In the genomic region with DNA sequence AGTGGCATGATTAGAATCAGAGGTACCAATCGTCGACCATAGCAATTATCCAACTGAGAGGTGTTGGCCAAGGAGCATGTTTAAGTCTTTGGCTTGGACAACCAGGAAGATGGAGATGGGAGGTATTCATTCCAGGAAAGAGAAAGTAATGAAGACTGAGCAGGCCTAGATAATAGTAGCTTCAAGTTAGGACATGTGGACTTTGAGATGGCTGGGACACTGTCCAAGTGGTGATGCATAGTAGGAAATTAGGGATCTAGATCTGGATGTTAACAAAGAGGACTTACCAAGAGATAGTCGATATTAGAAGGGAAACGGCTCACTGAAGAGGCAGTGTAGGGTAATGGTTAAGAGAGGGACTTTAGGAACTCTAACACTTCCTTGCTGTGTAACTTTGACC, we compare ENCODE assay signal across 21 cellular contexts.
"Had no signal": no experiment of that assay in that cellular context is flagged by ENCODE, and none has a peak within 500 bp of the region (broad histone marks: within the 10 kb centered on the region; RNA-seq: fewer than 3 reads in every experiment).

No MANE protein-coding gene starts in this region.

- H3K9me3 Mint-ChIP-seq: neural progenitor cell; stimulated activated naive CD8-positive, alpha-beta T cell treated with anti-CD3 and anti-CD28 coated beads, Interleukin-15, amount 100 ng/mL, for 72 hours had no signal

- H3K27me3 ChIP-seq: cardiac muscle cell, heart right ventricle, neural progenitor cell, ovary, testis, upper lobe of right lung had no signal

- FAIRE-seq: colon, endothelial cell of umbilical vein, frontal cortex had no signal

- H3K4me3 ChIP-seq: cardiac muscle cell, heart right ventricle, neural progenitor cell, ovary, testis, upper lobe of right lung had no signal

- H3K27ac Mint-ChIP-seq: activated CD4-positive, alpha-beta T cell treated with anti-CD3 and anti-CD28 coated beads for 36 hours; activated CD8-positive, alpha-beta T cell treated with anti-CD3 and anti-CD28 coated beads, Interleukin-2, amount 10 ng/mL, durations not matched to agents 7 days and 5 days; neural progenitor cell; stimulated activated naive CD8-positive, alpha-beta T cell treated with anti-CD3 and anti-CD28 coated beads, Interleukin-15, amount 100 ng/mL, for 72 hours had no signal

- H3K9me3 ChIP-seq: heart right ventricle, ovary, testis, upper lobe of right lung had no signal

- H3K27ac ChIP-seq: cardiac muscle cell, neural progenitor cell, ovary, testis, upper lobe of right lung, WERI-Rb-1 had no signal

- H3K4me3 Mint-ChIP-seq: activated CD4-positive, alpha-beta T cell treated with anti-CD3 and anti-CD28 coated beads for 36 hours; activated CD8-positive, alpha-beta T cell treated with anti-CD3 and anti-CD28 coated beads, Interleukin-2, amount 10 ng/mL, durations not matched to agents 7 days and 5 days; neural progenitor cell; stimulated activated naive CD8-positive, alpha-beta T cell treated with anti-CD3 and anti-CD28 coated beads, Interleukin-15, amount 100 ng/mL, for 72 hours had no signal

- H3K27me3 Mint-ChIP-seq: activated CD4-positive, alpha-beta T cell treated with anti-CD3 and anti-CD28 coated beads for 36 hours; stimulated activated naive CD8-positive, alpha-beta T cell treated with anti-CD3 and anti-CD28 coated beads, Interleukin-15, amount 100 ng/mL, for 72 hours had no signal

- H3K36me3 Mint-ChIP-seq: neural progenitor cell had no signal

- H3K36me3 ChIP-seq: cardiac muscle cell, heart right ventricle, neural progenitor cell, ovary, upper lobe of right lung, WERI-Rb-1 had no signal

- H3K4me2 ChIP-seq: neural progenitor cell had no signal

- H3K4me1 Mint-ChIP-seq: activated CD4-positive, alpha-beta T cell treated with anti-CD3 and anti-CD28 coated beads for 36 hours had no signal

- H3K9ac ChIP-seq: neural progenitor cell had no signal

- ATAC-seq: activated CD4-positive, alpha-beta T cell treated with anti-CD3 and anti-CD28 coated beads for 36 hours; activated CD8-positive, alpha-beta T cell treated with anti-CD3 and anti-CD28 coated beads, Interleukin-2, amount 10 ng/mL, durations not matched to agents 7 days and 5 days; heart right ventricle; left ventricle myocardium superior; stimulated activated naive CD8-positive, alpha-beta T cell treated with anti-CD3 and anti-CD28 coated beads, Interleukin-15, amount 100 ng/mL, for 72 hours; upper lobe of right lung had no signal

- H2AFZ ChIP-seq: neural progenitor cell had no signal

- H3K4me1 ChIP-seq: upper lobe of right lung had no signal

- DNase-seq: activated CD4-positive, alpha-beta T cell treated with anti-CD3 and anti-CD28 coated beads for 36 hours; activated CD8-positive, alpha-beta memory T cell treated with anti-CD3 and anti-CD28 coated beads, Interleukin-2, amount 50 U/mL, for 48 hours; activated CD8-positive, alpha-beta T cell treated with anti-CD3 and anti-CD28 coated beads, Interleukin-2, amount 10 ng/mL, durations not matched to agents 7 days and 5 days; activated naive CD4-positive, alpha-beta T cell; aorta; effector CD4-positive, alpha-beta T cell; heart right ventricle; islet precursor cell; left ventricle myocardium superior; ovary; stimulated activated CD4-positive, alpha-beta T cell treated with anti-CD3 and anti-CD28 coated beads, Interleukin-4, amount 100 ng/mL, for 24 hours; stimulated activated naive CD8-positive, alpha-beta T cell treated with anti-CD3 and anti-CD28 coated beads, Interleukin-15, amount 100 ng/mL, for 72 hours; T-helper 1 cell; testis; upper lobe of right lung; WERI-Rb-1 had no signal
